In the genomic region with DNA sequence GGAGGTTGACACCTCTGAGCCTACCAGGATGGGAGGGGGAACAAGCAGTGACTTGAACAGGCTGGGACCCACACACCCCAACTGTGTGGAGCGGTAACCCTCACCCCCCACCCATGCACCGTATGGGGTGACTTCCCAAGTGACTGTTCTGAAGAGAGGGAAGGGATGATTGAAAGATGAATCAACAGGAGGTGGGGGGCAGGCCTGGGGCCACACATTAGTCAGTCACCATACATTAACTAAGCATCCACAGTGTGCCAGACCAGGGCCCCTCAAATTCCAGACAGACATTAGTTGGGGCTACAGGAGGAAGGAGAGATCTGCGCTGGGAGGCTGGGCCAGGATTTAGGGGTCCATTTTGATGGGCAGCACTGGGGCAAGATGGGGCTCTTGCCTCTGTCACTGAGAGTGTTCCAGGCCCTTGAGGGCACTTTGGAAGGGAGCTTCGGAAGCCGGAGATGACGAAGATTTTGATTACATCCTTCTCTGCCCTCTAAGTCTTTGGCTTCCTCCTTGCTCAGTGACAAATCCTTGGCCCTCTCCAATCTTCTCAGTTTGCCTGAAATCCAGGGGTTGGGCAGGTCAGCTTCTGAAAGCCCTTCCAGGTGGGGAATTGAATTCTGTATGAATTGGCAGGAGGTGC, we compare ENCODE assay signal across 8 cellular contexts. TPM values are rescaled to one million over a fixed set of nuclear protein-coding genes. Genes with fewer than 3 reads are reported as not detected.
DNase-seq lines count a peak whose midpoint lies in the region; ATAC-seq and TF ChIP-seq lines count a peak whose summit lies in the region.

No MANE protein-coding gene starts in this region.

- H3K36me3 Mint-ChIP-seq in T-helper 1 cell treated with Interleukin-12 subunit alpha and Interleukin-12 subunit beta and Interleukin-4 antibody, amounts not matched to agents 30 μg/mL and 1 μg/mL, for 36 hours (ENCODE audit: low read depth): no peaks in the 10 kb centered on the region

- intact Hi-C loops in right cardiac atrium (cut with DNase I): loop anchor here (5.0 to 10.0 kb wide), 4 partner anchors 115 to 153 kb away; a partner anchor contains a TSS

- ATAC-seq in right cardiac atrium: no peak
- ATAC-seq in stimulated activated naive CD8-positive, alpha-beta T cell treated with anti-CD3 and anti-CD28 coated beads, Interleukin-15, Interleukin-2, amounts not matched to agents 100 U/mL and 50 U/mL, for 24 hours: peak; percentile 10
- no peak for ATAC-seq in HG03108 (IDR thresholded peaks at IDR 0.05; ENCODE audit: unreplicated experiment)
- ATAC-seq in GM19452 (IDR thresholded peaks at IDR 0.05; ENCODE audit: unreplicated experiment): no peak
- ATAC-seq in HG03097 (IDR thresholded peaks at IDR 0.05; ENCODE audit: low FRiP score, unreplicated experiment): no peak

- no peaks in the 10 kb centered on the region for H3K27me3 ChIP-seq in right cardiac atrium (ENCODE audit: control insufficient read depth, insufficient read depth)

- H3K4me3 Mint-ChIP-seq in T-helper 1 cell treated with Interleukin-12 subunit alpha and Interleukin-12 subunit beta and Interleukin-4 antibody, amounts not matched to agents 30 μg/mL and 1 μg/mL, for 36 hours: peak overlapping the region; percentile 85

- peaks cover 7% of the 10 kb centered on the region for H3K4me1 ChIP-seq in right cardiac atrium (ENCODE audit: control insufficient read depth, insufficient read depth, low read length)

- no peaks in the 10 kb centered on the region for H3K9me3 ChIP-seq in right cardiac atrium (ENCODE audit: control insufficient read depth, low read length)

- peak overlapping the region; percentile 71 for H3K27ac ChIP-seq in right cardiac atrium (ENCODE audit: low read length)

- H3K4me3 ChIP-seq in WI38 (ENCODE audit: low read depth, low read length): peak overlapping the region; percentile 91
- H3K4me3 ChIP-seq in right cardiac atrium (ENCODE audit: low read length): peak overlapping the region; percentile 74

- peaks cover 31% of the 10 kb centered on the region for H3K4me1 Mint-ChIP-seq in T-helper 1 cell treated with Interleukin-12 subunit alpha and Interleukin-12 subunit beta and Interleukin-4 antibody, amounts not matched to agents 30 μg/mL and 1 μg/mL, for 36 hours (ENCODE audit: low read depth)

- no peak for TF ChIP-seq CTCF in WI38 (IDR thresholded peaks at IDR 0.05; ENCODE audit: low read depth, low read length)

- H3K27me3 Mint-ChIP-seq in T-helper 1 cell treated with Interleukin-12 subunit alpha and Interleukin-12 subunit beta and Interleukin-4 antibody, amounts not matched to agents 30 μg/mL and 1 μg/mL, for 36 hours (ENCODE audit: low read depth): no peaks in the 10 kb centered on the region

- 30% methylated on average over 6 of the region's 6 CpGs for WGBS in right cardiac atrium

- no peaks in the 10 kb centered on the region for H3K9me3 Mint-ChIP-seq in T-helper 1 cell treated with Interleukin-12 subunit alpha and Interleukin-12 subunit beta and Interleukin-4 antibody, amounts not matched to agents 30 μg/mL and 1 μg/mL, for 36 hours

- H3K27ac Mint-ChIP-seq in T-helper 1 cell treated with Interleukin-12 subunit alpha and Interleukin-12 subunit beta and Interleukin-4 antibody, amounts not matched to agents 30 μg/mL and 1 μg/mL, for 36 hours: peak overlapping the region; percentile 14

- DNase-seq in T-helper 1 cell (no peak), right cardiac atrium (peak in 2 of 3 donors; percentile 29 to 51)
- DNase-seq in stimulated activated naive CD8-positive, alpha-beta T cell treated with anti-CD3 and anti-CD28 coated beads, Interleukin-15, Interleukin-2, amounts not matched to agents 100 U/mL and 50 U/mL, for 24 hours: peak; percentile 36

RNA-seq across cellular contexts. Expression of a gene that starts 1.0 kb away (rescaled TPM):
- 100 to 1,000 TPM; 156 to 233 (median 217) TPM for total RNA-seq in right cardiac atrium
- 192 TPM for polyA plus RNA-seq in right cardiac atrium

RNA-seq across cellular contexts. Expression of a gene that starts 25.3 kb away (rescaled TPM):
- total RNA-seq in right cardiac atrium: 100 to 1,000 TPM; 167 to 205 (median 176) TPM
- 219 TPM for polyA plus RNA-seq in right cardiac atrium

RNA-seq across cellular contexts. Expression of a gene that starts 40.7 kb away (rescaled TPM):
- total RNA-seq in right cardiac atrium: 10 to 100 TPM; 28.8 to 62.1 (median 50.7) TPM
- 28.9 TPM for polyA plus RNA-seq in right cardiac atrium

RNA-seq across cellular contexts. Expression of a gene that starts 58.2 kb away (rescaled TPM):
- total RNA-seq in right cardiac atrium: not detected
- polyA plus RNA-seq in right cardiac atrium: not detected

Comparison
In these comparisons a context has a peak if more than half of its experiments do, and no peak if none do; other contexts are left out.
1. DNase-seq: peak in right cardiac atrium (2 of 3) and stimulated activated naive CD8-positive, alpha-beta T cell treated with anti-CD3 and anti-CD28 coated beads, Interleukin-15, Interleukin-2, amounts not matched to agents 100 U/mL and 50 U/mL, for 24 hours (single experiment); none in T-helper 1 cell (0 of 5).